Comparison of ENCODE assay signal across 18 cellular contexts in the genomic region with DNA sequence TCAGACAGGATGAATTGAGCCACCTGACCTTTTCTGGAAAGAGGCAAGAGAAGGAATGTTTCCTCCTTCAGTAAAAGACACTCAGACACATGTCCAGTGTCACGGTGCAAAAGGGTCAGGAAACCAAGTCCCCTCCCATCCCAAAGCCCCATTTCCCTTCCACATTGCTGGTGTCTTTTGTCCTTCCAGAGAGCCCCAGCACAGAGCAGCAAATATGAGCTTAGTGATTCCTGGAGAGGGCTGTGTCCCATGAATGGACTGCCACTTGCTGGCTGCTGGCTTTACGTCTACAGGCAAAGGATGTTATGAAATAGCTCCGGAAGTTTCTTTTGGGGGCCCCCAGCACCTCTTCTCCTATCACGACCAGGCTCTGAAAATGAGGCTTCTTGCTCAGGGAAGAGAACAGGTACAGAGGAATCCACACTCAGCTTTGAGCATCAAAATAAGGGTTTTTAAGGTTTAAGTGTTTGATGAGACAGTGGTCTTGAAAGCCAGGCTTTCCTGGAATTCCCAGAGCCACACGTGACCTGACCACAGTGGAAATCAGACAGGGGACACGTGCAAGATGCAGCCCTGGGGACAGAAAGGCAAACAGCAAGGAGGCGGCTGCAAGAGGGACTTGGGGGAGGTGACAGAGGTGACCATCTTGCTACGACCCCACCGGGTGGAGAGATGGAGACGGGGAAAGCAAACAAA. TPM values are rescaled to one million over a fixed set of nuclear protein-coding genes. Genes with fewer than 3 reads are reported as not detected.
A peak's percentile ranks its signal among the peaks of the same experiment; 100 is the strongest.
DNase-seq lines count a peak whose midpoint lies in the region; ATAC-seq, FAIRE-seq and TF ChIP-seq lines count a peak whose summit lies in the region.
"Had no signal": no experiment of that assay in that cellular context is flagged by ENCODE, and none has a peak within 500 bp of the region (broad histone marks: within the 10 kb centered on the region; RNA-seq: fewer than 3 reads in every experiment).

No MANE protein-coding gene starts in this region.

- H3K27ac ChIP-seq in HUES6 (ENCODE audit: low read depth, low read length) (peak overlapping the region; percentile 36; the same call in 1 of the 2 replicates), astrocyte (ENCODE audit: low read depth, low read length) (no peak overlapping the region), sigmoid colon (peak overlapping the region; percentile 22 to 86 (median 76))

- peak overlapping the region; percentile 6 for H3K9ac ChIP-seq in HUES6 (ENCODE audit: low read length)
- H3K9ac ChIP-seq in astrocyte (ENCODE audit: low read length): peak overlapping the region; percentile 13

- peak overlapping the region; percentile 7 for H2AFZ ChIP-seq in astrocyte (ENCODE audit: low read depth, low read length)

- no peak overlapping the region for H3K4me3 Mint-ChIP-seq in astrocyte (ENCODE audit: unreplicated experiment)
- H3K4me3 Mint-ChIP-seq: activated naive CD8-positive, alpha-beta T cell treated with anti-CD3 and anti-CD28 coated beads, Interleukin-2, amount 50 U/mL, for 24 hours; naive thymus-derived CD4-positive, alpha-beta T cell; stimulated activated naive B cell treated with anti-CD40 and anti-IgM and Interleukin-4, amounts not matched to agents 10 μg/mL and 1 μg/mL and 100 μg/mL, for 72 hours; T-cell had no signal

- no peaks in the 10 kb centered on the region for H3K27me3 ChIP-seq in HUES6 (ENCODE audit: control insufficient read depth, insufficient read depth, low read length)
- peaks cover 3% of the 10 kb centered on the region for H3K27me3 ChIP-seq in astrocyte (ENCODE audit: insufficient read depth, low read length)
- no peaks in the 10 kb centered on the region for H3K27me3 ChIP-seq in sigmoid colon

- no peak for TF ChIP-seq EP300 in sigmoid colon (IDR thresholded peaks at IDR 0.05)

- H3K36me3 ChIP-seq in HUES6 (ENCODE audit: control insufficient read depth, insufficient read depth, low read length): no peaks in the 10 kb centered on the region
- no peaks in the 10 kb centered on the region for H3K36me3 ChIP-seq in astrocyte (ENCODE audit: insufficient read depth, low read length)
- no peaks in the 10 kb centered on the region for H3K36me3 ChIP-seq in sigmoid colon

- peaks cover 16% of the 10 kb centered on the region for H3K27me3 Mint-ChIP-seq in astrocyte (ENCODE audit: low read depth, unreplicated experiment)

- H3K9me3 ChIP-seq in HUES6 (ENCODE audit: control insufficient read depth, insufficient read depth, low read depth, low read length): 0 out of 2 replicates have a peak, but pooled peaks cover 2% of the 10 kb centered on the region
- no peaks in the 10 kb centered on the region for H3K9me3 ChIP-seq in astrocyte (ENCODE audit: insufficient read depth, low read depth, low read length)
- no peaks in the 10 kb centered on the region for H3K9me3 ChIP-seq in sigmoid colon

- TF ChIP-seq CTCF in astrocyte (IDR thresholded peaks at IDR 0.05; ENCODE audit: insufficient read depth, low read depth, low read length) (no peak), sigmoid colon (IDR thresholded peaks at IDR 0.05) (no peak)

- 72 to 84% methylated on average over 10 of the region's 10 CpGs for WGBS in sigmoid colon, 2 donors

- no peak overlapping the region for H3K4me2 ChIP-seq in astrocyte (ENCODE audit: low read length)

- no peak for ATAC-seq in GM19463 (IDR thresholded peaks at IDR 0.05; ENCODE audit: unreplicated experiment)
- no peak for ATAC-seq in GM21786 (IDR thresholded peaks at IDR 0.05; ENCODE audit: unreplicated experiment)
- no peak for ATAC-seq in GM18867 (IDR thresholded peaks at IDR 0.05; ENCODE audit: unreplicated experiment)

- H3K27ac Mint-ChIP-seq in astrocyte (ENCODE audit: unreplicated experiment): peak overlapping the region; percentile 66
- H3K27ac Mint-ChIP-seq: activated naive CD8-positive, alpha-beta T cell treated with anti-CD3 and anti-CD28 coated beads, Interleukin-2, amount 50 U/mL, for 24 hours; stimulated activated naive B cell treated with anti-CD40 and anti-IgM and Interleukin-4, amounts not matched to agents 10 μg/mL and 1 μg/mL and 100 μg/mL, for 72 hours; T-cell had no signal

- no peak for TF ChIP-seq POLR2A in sigmoid colon (IDR thresholded peaks at IDR 0.05)

- no peaks in the 10 kb centered on the region for H3K36me3 Mint-ChIP-seq in astrocyte (ENCODE audit: low read depth, unreplicated experiment)
- H3K36me3 Mint-ChIP-seq: naive thymus-derived CD4-positive, alpha-beta T cell; stimulated activated naive B cell treated with anti-CD40 and anti-IgM and Interleukin-4, amounts not matched to agents 10 μg/mL and 1 μg/mL and 100 μg/mL, for 72 hours; T-cell had no signal

- no peaks in the 10 kb centered on the region for H4K20me1 ChIP-seq in astrocyte (ENCODE audit: insufficient read depth, low read length)

- DNase-seq in astrocyte (ENCODE audit: low read depth): no peak
- DNase-seq in left kidney (ENCODE audit: low read depth, low spot score): peak; percentile 40
- DNase-seq in sigmoid colon: no peak
- DNase-seq in hepatic stellate cell (ENCODE audit: low spot score): no peak
- DNase-seq: activated CD4-positive, alpha-beta T cell treated with anti-CD3 and anti-CD28 coated beads for 1 hour; activated naive CD8-positive, alpha-beta T cell treated with anti-CD3 and anti-CD28 coated beads, Interleukin-2, amount 50 U/mL, for 24 hours; glutamatergic neuron; KG1; naive thymus-derived CD4-positive, alpha-beta T cell; NCI-H1436 treated with DMSO at 0.1 percent for 48 hours; NCI-H446 treated with DMSO at 0.1 percent for 48 hours; stimulated activated naive B cell treated with anti-CD40 and anti-IgM and Interleukin-4, amounts not matched to agents 10 μg/mL and 1 μg/mL and 100 μg/mL, for 72 hours had no signal

- peaks cover 10% of the 10 kb centered on the region for H3K4me1 Mint-ChIP-seq in astrocyte (ENCODE audit: low read depth, unreplicated experiment)
- H3K4me1 Mint-ChIP-seq: activated naive CD8-positive, alpha-beta T cell treated with anti-CD3 and anti-CD28 coated beads, Interleukin-2, amount 50 U/mL, for 24 hours; stimulated activated naive B cell treated with anti-CD40 and anti-IgM and Interleukin-4, amounts not matched to agents 10 μg/mL and 1 μg/mL and 100 μg/mL, for 72 hours had no signal

- H3K9me3 Mint-ChIP-seq in astrocyte (ENCODE audit: unreplicated experiment): no peaks in the 10 kb centered on the region
- H3K9me3 Mint-ChIP-seq: activated naive CD8-positive, alpha-beta T cell treated with anti-CD3 and anti-CD28 coated beads, Interleukin-2, amount 50 U/mL, for 24 hours; naive thymus-derived CD4-positive, alpha-beta T cell; stimulated activated naive B cell treated with anti-CD40 and anti-IgM and Interleukin-4, amounts not matched to agents 10 μg/mL and 1 μg/mL and 100 μg/mL, for 72 hours; T-cell had no signal

- no peak for FAIRE-seq in astrocyte (lab: Jason Lieb, UNC)
- FAIRE-seq: G401.6 had no signal

- H3K4me1 ChIP-seq in HUES6 (ENCODE audit: control insufficient read depth, insufficient read depth, low read length) (peaks cover 7% of the 10 kb centered on the region; the same call in 1 of the 2 replicates), astrocyte (ENCODE audit: insufficient read depth, low read length) (peaks cover 7% of the 10 kb centered on the region), sigmoid colon (peaks cover 0 to 39% (median 22%) of the 10 kb centered on the region in 4 donors)

- H3K79me2 ChIP-seq in astrocyte (ENCODE audit: insufficient read depth, low read length): no peaks in the 10 kb centered on the region

- H3K4me3 ChIP-seq in HUES6 (ENCODE audit: low read depth, low read length): no peak overlapping the region
- H3K4me3 ChIP-seq in astrocyte (ENCODE audit: insufficient read depth, low read depth, low read length): no peak overlapping the region
- no peak overlapping the region for H3K4me3 ChIP-seq in sigmoid colon

- intact Hi-C loops in sigmoid colon (cut with DNase I): loop anchor here (10.0 kb wide), 1 partner anchor 88 kb away; no protein-coding TSS in a partner anchor

RNA-seq across cellular contexts. Expression of a gene that starts 58.1 kb away (rescaled TPM):
- total RNA-seq in astrocyte: 56.2 and 59.2 TPM in 2 replicates
- total RNA-seq in sigmoid colon: 10 to 100 TPM; 56.2 to 69.5 (median 63.7) TPM
- polyA plus RNA-seq in sigmoid colon: 10 to 100 TPM; 20.8 to 40.1 (median 22.2) TPM
